9 cellular contexts compared by ENCODE assay signal in genomic region chrX:138710311-138710791, GRCh38. TPM values are rescaled to one million over a fixed set of nuclear protein-coding genes. Genes with fewer than 3 reads are reported as not detected.
DNase-seq lines count a peak whose midpoint lies in the region; ATAC-seq and TF ChIP-seq lines count a peak whose summit lies in the region.
"Had no signal": no experiment of that assay in that cellular context is flagged by ENCODE, and none has a peak within 500 bp of the region (broad histone marks: within the 10 kb centered on the region; RNA-seq: fewer than 3 reads in every experiment).

No MANE protein-coding gene starts in this region.

- H3K36me3 ChIP-seq in H7 (replicated peaks; ENCODE audit: control insufficient read depth, insufficient read depth, low read length) (peaks cover 5% of the 10 kb centered on the region), lower lobe of right lung (no peaks in the 10 kb centered on the region), skeletal muscle satellite cell (ENCODE audit: insufficient read depth, low read length) (no peaks in the 10 kb centered on the region)

- peaks cover 2% of the 10 kb centered on the region; the same call in 1 of the 2 replicates for H3K27me3 ChIP-seq in H7 (ENCODE audit: control insufficient read depth, insufficient read depth, low read length)
- H3K27me3 ChIP-seq in lower lobe of right lung (ENCODE audit: low read depth), result no peaks in the 10 kb centered on the region
- peaks cover 22% of the 10 kb centered on the region for H3K27me3 ChIP-seq in skeletal muscle satellite cell (ENCODE audit: control insufficient read depth, insufficient read depth, low read length)

- ATAC-seq in lower lobe of right lung (peak in 1 of 2 donors; percentile 32), GM21381 (IDR thresholded peaks at IDR 0.05; ENCODE audit: unreplicated experiment) (no peak)

- peak overlapping the region; percentile 85 for H3K4me2 ChIP-seq in skeletal muscle satellite cell (ENCODE audit: low read length)

- TF ChIP-seq CTCF in lower lobe of right lung (IDR thresholded peaks at IDR 0.05), result no peak

- intact Hi-C loops in lower lobe of right lung (cut with DNase I), result no loop called here

- no peak overlapping the region for H3K27ac ChIP-seq in lower lobe of right lung

- DNase-seq in H7 (peak; percentile 43), ecto neural progenitor cell (ENCODE audit: low spot score) (peak; percentile 55), lower lobe of right lung (peak; percentile 14), NCI-H2081 treated with DMSO at 0.1 percent for 48 hours (lab: John Stamatoyannopoulos, UW) (no peak)
- DNase-seq in NK-92 treated with Interleukin-12 subunit alpha and Interleukin-12 subunit beta, amount 100 ng/mL, for 24 hours (lab: John Stamatoyannopoulos, UW), result no peak
- no peak for DNase-seq in activated naive CD4-positive, alpha-beta T cell (lab: John Stamatoyannopoulos, UW)
- DNase-seq: activated CD8-positive, alpha-beta memory T cell treated with anti-CD3 and anti-CD28 coated beads, Interleukin-2, amount 50 U/mL, for 4 hours had no signal

- no peaks in the 10 kb centered on the region for H3K9me3 ChIP-seq in lower lobe of right lung
- no peaks in the 10 kb centered on the region for H3K9me3 ChIP-seq in skeletal muscle satellite cell (replicated peaks; ENCODE audit: low read length)

- H3K4me1 ChIP-seq in lower lobe of right lung (no peaks in the 10 kb centered on the region), skeletal muscle satellite cell (ENCODE audit: control insufficient read depth, insufficient read depth, low read length) (no peaks in the 10 kb centered on the region)

- H3K4me3 ChIP-seq in H7 (ENCODE audit: insufficient read depth, low read depth, low read length) (peak overlapping the region; percentile 86), lower lobe of right lung (peak overlapping the region; percentile 49), skeletal muscle satellite cell (ENCODE audit: low read length) (peak overlapping the region; percentile 69)

- no peak overlapping the region for H3K9ac ChIP-seq in skeletal muscle satellite cell (ENCODE audit: low read depth, low read length)

RNA-seq across cellular contexts. Expression of gene FGF13, which starts 1.2 kb away (rescaled TPM):
- 81.2 and 96.9 TPM in 2 replicates for total RNA-seq in H7 (2014; rRNA removed; shearing (Covaris generic))
- 4.0 TPM for total RNA-seq in lower lobe of right lung
- total RNA-seq in skeletal muscle satellite cell (2012; rRNA removed), result 0.44 and 0.51 TPM in 2 replicates

Comparison
In these comparisons a context has a peak if more than half of its experiments do, and no peak if none do; other contexts are left out.
1. DNase-seq: peak in H7 (single experiment), ecto neural progenitor cell (single experiment) and lower lobe of right lung (single experiment); none in NCI-H2081 treated with DMSO at 0.1 percent for 48 hours (single experiment), NK-92 treated with Interleukin-12 subunit alpha and Interleukin-12 subunit beta, amount 100 ng/mL, for 24 hours (single experiment) and activated naive CD4-positive, alpha-beta T cell (0 of 4).
2. RNA of gene FGF13, which starts 1.2 kb away (total RNA-seq): 81.2 to 96.9 TPM in H7; 4.0 TPM in lower lobe of right lung (single experiment); every median in the first group is over 10 times any median in the second.
3. Peak in every context shown above with its lines, with median percentiles within 50 percentile points of each other: H3K4me3 ChIP-seq.